Comparison of ENCODE assay signal across 24 cellular contexts in the genomic region with DNA sequence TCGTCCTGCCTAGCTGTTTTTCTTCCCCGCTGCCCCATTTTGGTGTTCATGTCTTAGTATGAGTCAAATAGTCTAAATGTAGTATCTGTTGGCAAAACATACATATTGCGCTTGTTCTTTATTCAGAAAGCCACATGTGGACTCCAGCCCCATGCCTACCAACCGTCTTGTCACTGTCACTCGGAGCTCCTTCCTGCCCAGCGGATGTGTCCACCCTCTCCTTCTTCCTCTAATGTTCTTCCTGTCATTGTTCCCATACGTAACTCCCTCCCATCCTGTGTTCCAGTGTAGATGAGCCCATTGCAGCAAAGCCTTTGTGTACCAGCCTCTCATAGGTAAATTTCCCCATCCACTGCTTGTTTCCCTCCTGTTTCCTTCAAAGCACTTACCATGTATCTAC.
"Had no signal": no experiment of that assay in that cellular context is flagged by ENCODE, and none has a peak within 500 bp of the region (broad histone marks: within the 10 kb centered on the region; RNA-seq: fewer than 3 reads in every experiment).

No MANE protein-coding gene starts in this region.

- H3K36me3 ChIP-seq: cardiac muscle cell, esophagus muscularis mucosa, gastroesophageal sphincter, neutrophil, sigmoid colon, spleen, thoracic aorta, tibial nerve, upper lobe of right lung, vagina had no signal

- H3K9me3 ChIP-seq: esophagus muscularis mucosa, gastroesophageal sphincter, neutrophil, sigmoid colon, spleen, thoracic aorta, tibial nerve, upper lobe of right lung, vagina had no signal

- ATAC-seq: foreskin keratinocyte; natural killer cell treated with Interleukin-12 subunit alpha and Interleukin-12 subunit beta and Interleukin-15 and Interleukin-18, amount 100 ng/mL, for 72 hours; stimulated activated memory B cell treated with anti-CD40 and anti-IgM and Interleukin-4, amounts not matched to agents 10 μg/mL and 1 μg/mL and 100 μg/mL, for 72 hours; stimulated activated naive CD8-positive, alpha-beta T cell treated with anti-CD3 and anti-CD28 coated beads, Interleukin-15, Interleukin-2, amounts not matched to agents 100 U/mL and 50 U/mL, for 24 hours; upper lobe of right lung had no signal

- H3K27me3 ChIP-seq: cardiac muscle cell, dorsolateral prefrontal cortex, esophagus muscularis mucosa, foreskin keratinocyte, gastroesophageal sphincter, sigmoid colon, spleen, tibial nerve, upper lobe of right lung, vagina had no signal

- DNase-seq: effector CD4-positive, alpha-beta T cell; foreskin keratinocyte; hypothalamus; immature natural killer cell; islet precursor cell; kidney glomerular epithelial cell; sigmoid colon; spleen; stimulated activated CD4-positive, alpha-beta T cell treated with anti-CD3 and anti-CD28 coated beads, Interleukin-4, amount 100 ng/mL, for 4 hours; stimulated activated naive CD8-positive, alpha-beta T cell treated with anti-CD3 and anti-CD28 coated beads, Interleukin-15, Interleukin-2, amounts not matched to agents 100 U/mL and 50 U/mL, for 24 hours; substantia nigra; upper lobe of right lung had no signal

- H3K4me3 ChIP-seq: cardiac muscle cell, coronary artery, dorsolateral prefrontal cortex, esophagus muscularis mucosa, gastroesophageal sphincter, sigmoid colon, spleen, thoracic aorta, tibial nerve, upper lobe of right lung, vagina had no signal

- H3K4me1 ChIP-seq: esophagus muscularis mucosa, gastroesophageal sphincter, parathyroid adenoma, sigmoid colon, spleen, tibial nerve, upper lobe of right lung had no signal

- H3K27ac ChIP-seq: cardiac muscle cell, coronary artery, esophagus muscularis mucosa, foreskin keratinocyte, gastroesophageal sphincter, neutrophil, parathyroid adenoma, sigmoid colon, thoracic aorta, tibial nerve, vagina had no signal
